In genomic region chr15:89998923-89999675, GRCh38 we compare ENCODE assay signal across 10 cellular contexts. TPM values are rescaled to one million over a fixed set of nuclear protein-coding genes. Genes with fewer than 3 reads are reported as not detected.
DNase-seq lines count a peak whose midpoint lies in the region; ATAC-seq and TF ChIP-seq lines count a peak whose summit lies in the region.
"Had no signal": no experiment of that assay in that cellular context is flagged by ENCODE, and none has a peak within 500 bp of the region (broad histone marks: within the 10 kb centered on the region; RNA-seq: fewer than 3 reads in every experiment).

No MANE protein-coding gene starts in this region.

- H3K4me1 ChIP-seq in ACC112 (ENCODE audit: control insufficient read depth, insufficient read depth, low read length, unreplicated experiment) = peaks cover 34% of the 10 kb centered on the region
- H3K4me1 ChIP-seq in H9 (ENCODE audit: insufficient read depth, low read length) = no peaks in the 10 kb centered on the region
- peaks cover 21% of the 10 kb centered on the region for H3K4me1 ChIP-seq in mesenchymal stem cell (ENCODE audit: control insufficient read depth, insufficient read depth, low read depth, low read length)
- H3K4me1 ChIP-seq in A673 (ENCODE audit: insufficient read depth, low read length, poor library complexity, severe bottlenecking) = peaks cover 12% of the 10 kb centered on the region

- H2BK5ac ChIP-seq in H9 (ENCODE audit: insufficient read length, low read length) (no peak overlapping the region), mesenchymal stem cell (ENCODE audit: low read depth, low read length, poor library complexity, severe bottlenecking) (no peak overlapping the region)

- H3K4ac ChIP-seq in H9 (ENCODE audit: low read depth, low read length) = no peak overlapping the region
- H3K4ac ChIP-seq in mesenchymal stem cell (ENCODE audit: low read depth in 1 of 2, low read length in 2 of 2) = no peak overlapping the region

- H2AK5ac ChIP-seq in H9 (ENCODE audit: insufficient read length, low read length) (no peak overlapping the region), mesenchymal stem cell (ENCODE audit: low read length, severe bottlenecking) (no peak overlapping the region)

- H3K23me2 ChIP-seq in H9 (ENCODE audit: insufficient read length, low read depth, low read length, poor library complexity, severe bottlenecking) = peaks cover 15% of the 10 kb centered on the region

- H2BK20ac ChIP-seq in H9 (ENCODE audit: low read depth, low read length, poor library complexity, severe bottlenecking) = no peak overlapping the region

- H3K36me3 Mint-ChIP-seq in H9 (ENCODE audit: insufficient read depth in 1 of 3, low read depth in 3 of 3) (peaks cover 3 to 5% (median 4%) of the 10 kb centered on the region in 3 experiments; a peak in 5 of 7 replicates), brain (no peaks in the 10 kb centered on the region)

- no peak for TF ChIP-seq CTCF in H9 (conservative IDR thresholded peaks at IDR 0.05)
- no peak for TF ChIP-seq CTCF in brain (conservative IDR thresholded peaks at IDR 0.05)
- TF ChIP-seq CTCF in A673 (conservative IDR thresholded peaks at IDR 0.05; ENCODE audit: low read depth, low read length) = no peak

- H3K27me3 Mint-ChIP-seq in H9 (ENCODE audit: low read depth) = peaks cover 7% of the 10 kb centered on the region
- peaks cover 8% of the 10 kb centered on the region for H3K27me3 Mint-ChIP-seq in brain

- H3K27ac Mint-ChIP-seq in H9 (peak overlapping the region; percentile 18 to 82 (median 19); a peak in 3 of 7 replicates), brain (peak overlapping the region in 4 of 5 experiments; percentile 38 to 92 (median 84))

- H3K79me2 ChIP-seq in ACC112 (ENCODE audit: control insufficient read depth, insufficient read depth, low read length, unreplicated experiment) (peaks cover 19% of the 10 kb centered on the region), H9 (ENCODE audit: insufficient read depth, low read length) (no peaks in the 10 kb centered on the region; the same call in 1 of the 2 replicates)

- H3K9ac ChIP-seq in H9 (ENCODE audit: extremely low read depth, insufficient read length, low read length) (no peak overlapping the region), mesenchymal stem cell (ENCODE audit: low read length) (peak overlapping the region; percentile 95)

- no peak overlapping the region for H2BK12ac ChIP-seq in H9 (ENCODE audit: insufficient read length, low read depth, low read length)
- H2BK12ac ChIP-seq in mesenchymal stem cell (ENCODE audit: low read length in 2 of 2) = no peak overlapping the region

- POLR2A ChIA-PET in A673 (lab: Charles Lee; ENCODE audit: low non-redundant PET) = no interaction called here

- no peaks in the 10 kb centered on the region for H3K9me3 ChIP-seq in H9 (ENCODE audit: control insufficient read depth, low read depth, low read length)
- H3K9me3 ChIP-seq in mesenchymal stem cell (ENCODE audit: control insufficient read depth, low read length) = no peaks in the 10 kb centered on the region
- H3K9me3 ChIP-seq in A673 (ENCODE audit: low read depth, low read length, poor library complexity, severe bottlenecking) = no peaks in the 10 kb centered on the region

- H3K4me3 ChIP-seq in ACC112 (ENCODE audit: low read depth, low read length) = peak overlapping the region; percentile 83
- peak overlapping the region in 1 of 2 experiments; percentile 87 for H3K4me3 ChIP-seq in mesenchymal stem cell (ENCODE audit: insufficient read depth in 1 of 2, low read depth in 1 of 2, low read length in 2 of 2)
- no peak overlapping the region for H3K4me3 ChIP-seq in A673 (ENCODE audit: low read depth, low read length, poor library complexity, severe bottlenecking)

- CTCF ChIA-PET in A673 (lab: Charles Lee) = no interaction called here

- H3K36me3 ChIP-seq in ACC112 (ENCODE audit: insufficient read depth, low read length) = no peaks in the 10 kb centered on the region
- peaks cover 0 to 2% of the 10 kb centered on the region in 2 experiments for H3K36me3 ChIP-seq in mesenchymal stem cell (ENCODE audit: control insufficient read depth in 1 of 2, insufficient read depth in 2 of 2, low read depth in 1 of 2, low read length in 2 of 2)
- H3K36me3 ChIP-seq in A673 (ENCODE audit: insufficient read depth, low read length, poor library complexity, severe bottlenecking) = no peaks in the 10 kb centered on the region

- H3K9me3 Mint-ChIP-seq in H9 (no peaks in the 10 kb centered on the region; a peak in 1 of 5 replicates), brain (no peaks in the 10 kb centered on the region)

- no peak overlapping the region for H2BK120ac ChIP-seq in H9 (ENCODE audit: low read depth, low read length, poor library complexity, severe bottlenecking)
- no peak overlapping the region for H2BK120ac ChIP-seq in mesenchymal stem cell (ENCODE audit: low read depth, low read length)

- H4K20me1 ChIP-seq in H9 (ENCODE audit: control insufficient read depth, insufficient read depth, insufficient read length) = no peaks in the 10 kb centered on the region

- H3K27me3 ChIP-seq in ACC112 (ENCODE audit: insufficient read depth, low read length) = no peaks in the 10 kb centered on the region
- H3K27me3 ChIP-seq in H9 (ENCODE audit: insufficient read depth, low read length) = no peaks in the 10 kb centered on the region; the same call in 1 of the 2 replicates
- H3K27me3 ChIP-seq in mesenchymal stem cell (ENCODE audit: control insufficient read depth in 1 of 2, insufficient read depth in 1 of 2, low read length in 2 of 2) = no peaks in the 10 kb centered on the region
- no peaks in the 10 kb centered on the region for H3K27me3 ChIP-seq in A673 (replicated peaks; ENCODE audit: insufficient read depth, low read depth, low read length, poor library complexity)

- H3K23ac ChIP-seq in H9 (ENCODE audit: insufficient read length, low read depth, low read length) (no peak overlapping the region), mesenchymal stem cell (ENCODE audit: low read length in 2 of 2) (no peak overlapping the region)

- H3K79me1 ChIP-seq in H9 (ENCODE audit: insufficient read depth, low read depth, low read length, poor library complexity, severe bottlenecking) (no peaks in the 10 kb centered on the region), mesenchymal stem cell (replicated peaks; ENCODE audit: low read length, poor library complexity, severe bottlenecking) (peaks cover 9% of the 10 kb centered on the region)

- no peak overlapping the region for H4K5ac ChIP-seq in H9 (ENCODE audit: insufficient read length, low read depth, low read length)

- H3K27ac ChIP-seq in ACC112 (ENCODE audit: low read depth, low read length) (peak overlapping the region; percentile 9; the same call in 1 of the 2 replicates), H9 (ENCODE audit: insufficient read length, low read depth, low read length) (no peak overlapping the region), mesenchymal stem cell (ENCODE audit: low read length, poor library complexity, severe bottlenecking) (no peak overlapping the region), A673 (ENCODE audit: low read depth, low read length, poor library complexity, severe bottlenecking) (no peak overlapping the region)

- no peak overlapping the region for H2AFZ ChIP-seq in ACC112 (ENCODE audit: low read length, unreplicated experiment)
- H2AFZ ChIP-seq in H9 (ENCODE audit: low read length) = no peak overlapping the region
- H2AFZ ChIP-seq in mesenchymal stem cell (ENCODE audit: low read depth, low read length) = no peak overlapping the region

- BruUV-seq in A673 (replicated peaks; lab: Mats Ljungman, UMichigan) = no TSS peak

- ATAC-seq in HG03460 (IDR thresholded peaks at IDR 0.05; ENCODE audit: unreplicated experiment) = no peak

- intact Hi-C loops in A673 (cut with micrococcal nuclease; ENCODE audit: unreplicated experiment) = no loop called here

- peak overlapping the region; percentile 74 to 82 for H3K4me3 Mint-ChIP-seq in H9
- peak overlapping the region in 4 of 5 experiments; percentile 12 to 79 (median 74) for H3K4me3 Mint-ChIP-seq in brain

- H3K4me1 Mint-ChIP-seq in H9 = peaks cover 27 to 34% of the 10 kb centered on the region in 2 experiments
- H3K4me1 Mint-ChIP-seq in brain = peaks cover 31% of the 10 kb centered on the region

- H3K56ac ChIP-seq in H9 (ENCODE audit: insufficient read length, low read depth, low read length) = no peak overlapping the region

- no peak overlapping the region for H3K14ac ChIP-seq in H9 (ENCODE audit: insufficient read depth, low read length)
- no peak overlapping the region for H3K14ac ChIP-seq in mesenchymal stem cell (ENCODE audit: low read length in 2 of 2)

- no peak overlapping the region for H4K91ac ChIP-seq in H9 (ENCODE audit: insufficient read length, low read depth, low read length)
- H4K91ac ChIP-seq in mesenchymal stem cell (ENCODE audit: low read length) = no peak overlapping the region

- DNase-seq in H9 (no peak), mesenchymal stem cell (peak; percentile 7), GF-D8 (lab: John Stamatoyannopoulos, UW) (no peak), NCI-H1436 (lab: John Stamatoyannopoulos, UW) (no peak), A673 (ENCODE audit: low spot score) (no peak)
- DNase-seq: activated naive CD4-positive, alpha-beta T cell treated with Interleukin-2 at 50 U/mL for 16 hours; NCI-H2227 treated with DMSO at 0.1 percent for 48 hours had no signal

- peak overlapping the region; percentile 78 for H3K4me2 ChIP-seq in H9 (ENCODE audit: insufficient read depth, insufficient read length, low read length)
- H3K4me2 ChIP-seq in mesenchymal stem cell (ENCODE audit: low read length, poor library complexity, severe bottlenecking) = no peak overlapping the region

- no CpG with 5 or more reads among the region's 12 CpGs for WGBS in H9 (ENCODE audit: extremely low coverage, insufficient read length, low lambda C conversion rate)
- 67% methylated on average over 12 of the region's 12 CpGs for WGBS in mesenchymal stem cell

- H3K18ac ChIP-seq in H9 (ENCODE audit: insufficient read length, low read depth, low read length) = no peak overlapping the region
- peak overlapping the region in 1 of 2 experiments; percentile 51 for H3K18ac ChIP-seq in mesenchymal stem cell (ENCODE audit: low read depth in 1 of 2, low read length in 2 of 2)

- H4K8ac ChIP-seq in H9 (replicated peaks; ENCODE audit: insufficient read length, low read depth, low read length) = no peak overlapping the region
- no peak overlapping the region for H4K8ac ChIP-seq in mesenchymal stem cell (ENCODE audit: low read length)

- H3T11ph ChIP-seq in H9 (ENCODE audit: low read length) = no peak overlapping the region

- H2BK15ac ChIP-seq in H9 (ENCODE audit: low read depth, low read length) (no peak overlapping the region), mesenchymal stem cell (ENCODE audit: low read depth, poor library complexity, severe bottlenecking) (no peak overlapping the region)

RNA-seq across cellular contexts. Expression of gene ZNF710, which starts 2.0 kb away (rescaled TPM):
- total RNA-seq in H9 (2021) (40.7 and 42.8 TPM in 2 replicates), A673 (2021) (25.2 and 27.3 TPM in 2 replicates)
- polyA plus RNA-seq in brain (ENCODE audit: insufficient read depth, low read depth, low replicate concordance) = 8.6 TPM
- polyA plus RNA-seq in mesenchymal stem cell (2013, experiment 1 of 2) = 23.3 TPM
- 23.3 TPM for polyA plus RNA-seq in mesenchymal stem cell (2013, experiment 2 of 2)
